In genomic region chr16:67871256-67871655, GRCh38 we compare ENCODE assay signal across 1 cellular context.
TF ChIP-seq lines count a peak whose summit lies in the region.

No MANE protein-coding gene starts in this region.

TF ChIP-seq in K562, 482 proteins besides CTCF, POLR2A, EP300 and RAD21:
- no peak for TF ChIP-seq COPS2 (conservative IDR thresholded peaks at IDR 0.05)
- peak; percentile 24; the same call in 1 of the 2 replicates for TF ChIP-seq C11orf30 (IDR thresholded peaks at IDR 0.05; ENCODE audit: low read depth)
- no peak for TF ChIP-seq CAMTA2 (CRISPR knock-in tag; conservative IDR thresholded peaks at IDR 0.05)
- TF ChIP-seq ZNF316 (IDR thresholded peaks at IDR 0.05), result peak; percentile 40; the same call in 1 of the 2 replicates
- no peak for TF ChIP-seq FOXK2 (conservative IDR thresholded peaks at IDR 0.05 in 1 of 2, IDR thresholded peaks at IDR 0.05 in 1 of 2; ENCODE audit: low read depth in 2 of 2)
- TF ChIP-seq E2F1 (CRISPR knock-in tag; IDR thresholded peaks at IDR 0.05), result no peak
